27 cellular contexts compared by ENCODE assay signal in the genomic region with DNA sequence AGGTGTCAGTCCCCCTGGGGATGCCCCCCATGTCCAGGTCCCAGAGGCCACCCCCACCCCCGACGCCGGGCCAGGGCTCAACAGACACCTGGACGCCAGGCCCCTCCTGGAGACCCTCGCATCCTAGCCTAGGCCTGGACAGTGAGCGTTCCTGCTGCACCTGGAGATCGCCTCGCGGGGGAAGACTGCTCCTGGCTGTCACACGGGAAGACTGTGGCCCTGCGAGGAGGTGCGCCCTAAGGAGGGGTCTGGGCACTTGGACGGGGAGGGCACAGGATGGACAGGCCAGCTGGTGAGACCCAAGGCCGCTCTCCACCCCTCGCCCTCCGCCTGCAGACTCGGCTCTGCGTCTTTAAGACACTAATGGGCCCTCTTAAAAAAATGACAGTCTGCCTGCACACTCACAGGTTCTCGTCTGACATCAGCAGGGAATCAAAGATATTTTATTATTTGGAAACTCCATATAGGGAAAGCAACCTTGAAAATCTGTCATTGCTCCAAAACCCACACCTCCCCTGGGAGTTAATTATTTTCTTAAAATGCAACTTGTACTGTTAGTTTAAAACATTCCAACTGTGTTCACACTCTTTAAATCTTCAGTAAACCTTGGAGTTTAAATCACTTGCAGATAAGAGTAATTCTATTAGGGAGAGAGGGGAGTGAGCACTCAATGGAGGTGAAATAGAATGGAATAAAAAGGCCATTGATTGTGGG. TPM values are rescaled to one million over a fixed set of nuclear protein-coding genes. Genes with fewer than 3 reads are reported as not detected.
DNase-seq lines count a peak whose midpoint lies in the region; TF ChIP-seq lines count a peak whose summit lies in the region.
"Had no signal": no experiment of that assay in that cellular context is flagged by ENCODE, and none has a peak within 500 bp of the region (broad histone marks: within the 10 kb centered on the region; RNA-seq: fewer than 3 reads in every experiment).

No MANE protein-coding gene starts in this region.

- intact Hi-C loops in A673 (cut with micrococcal nuclease; ENCODE audit: unreplicated experiment) = no loop called here
- intact Hi-C loops in posterior vena cava (cut with DNase I) = no loop called here
- intact Hi-C loops in colonic mucosa (cut with DNase I) = no loop called here
- intact Hi-C loops in activated CD4-positive, alpha-beta memory T cell treated with anti-CD3 and anti-CD28 coated beads for 36 hours (cut with micrococcal nuclease) = no loop called here

- H3K9ac ChIP-seq in H9 (ENCODE audit: extremely low read depth, insufficient read length, low read length) (no peak overlapping the region), colonic mucosa (ENCODE audit: low read depth in 2 of 2, low read length in 2 of 2) (no peak overlapping the region)
- H3K9ac ChIP-seq: BLaER1 treated with 17β-estradiol and CSF1 and Interleukin-3, amounts not matched to agents 10 nM and 100 nM had no signal

- H2AK5ac ChIP-seq in H9 (ENCODE audit: insufficient read length, low read length) = no peak overlapping the region

- no peak overlapping the region for H2BK15ac ChIP-seq in H9 (ENCODE audit: low read depth, low read length)

- H3K79me2 ChIP-seq in H9 (ENCODE audit: insufficient read depth, low read length) = no peaks in the 10 kb centered on the region

- H3K4me3 Mint-ChIP-seq in H9 = no peak overlapping the region
- no peak overlapping the region for H3K4me3 Mint-ChIP-seq in activated CD4-positive, alpha-beta memory T cell treated with anti-CD3 and anti-CD28 coated beads for 36 hours
- H3K4me3 Mint-ChIP-seq: activated naive CD8-positive, alpha-beta T cell treated with anti-CD3 and anti-CD28 coated beads, Interleukin-2, amount 10 ng/mL, durations not matched to agents 7 days and 5 days had no signal

- no peak overlapping the region for H3K56ac ChIP-seq in H9 (ENCODE audit: insufficient read length, low read depth, low read length)

- H3K9me3 Mint-ChIP-seq in H9 = peaks cover 0 to 56% of the 10 kb centered on the region in 2 experiments; a peak in 3 of 5 replicates
- no peaks in the 10 kb centered on the region for H3K9me3 Mint-ChIP-seq in activated CD4-positive, alpha-beta memory T cell treated with anti-CD3 and anti-CD28 coated beads for 36 hours
- H3K9me3 Mint-ChIP-seq: activated naive CD8-positive, alpha-beta T cell treated with anti-CD3 and anti-CD28 coated beads, Interleukin-2, amount 10 ng/mL, durations not matched to agents 7 days and 5 days; activated T-helper 2 cell treated with anti-CD3 and anti-CD28 coated beads, Interferon-gamma antibody, Interleukin-2, Interleukin-4, amounts not matched to agents 10 μg/mL and 5 μg/mL and 100 μg/mL, durations not matched to agents 14 hours and 24 hours and 36 hours had no signal

- H3K4me2 ChIP-seq in H9 (ENCODE audit: insufficient read depth, insufficient read length, low read length) = no peak overlapping the region
- H3K4me2 ChIP-seq: BLaER1 treated with 17β-estradiol and CSF1 and Interleukin-3, amounts not matched to agents 10 nM and 100 nM had no signal

- H3K23me2 ChIP-seq in H9 (ENCODE audit: insufficient read length, low read depth, low read length, poor library complexity, severe bottlenecking) = no peaks in the 10 kb centered on the region

- no peak overlapping the region for H4K91ac ChIP-seq in H9 (ENCODE audit: insufficient read length, low read depth, low read length)

- H2AFZ ChIP-seq in H9 (ENCODE audit: low read length) = no peak overlapping the region

- H2BK12ac ChIP-seq in H9 (ENCODE audit: insufficient read length, low read depth, low read length) = no peak overlapping the region

- no peak overlapping the region for H2BK5ac ChIP-seq in H9 (ENCODE audit: insufficient read length, low read length)

- no peak overlapping the region for H3K23ac ChIP-seq in H9 (ENCODE audit: insufficient read length, low read depth, low read length)

- CTCF ChIA-PET in A673 (lab: Charles Lee) = no interaction called here
- CTCF ChIA-PET in activated CD4-positive, alpha-beta memory T cell treated with anti-CD3 and anti-CD28 coated beads for 36 hours (lab: Charles Lee) = no interaction called here

- H2BK20ac ChIP-seq in H9 (ENCODE audit: low read depth, low read length, poor library complexity, severe bottlenecking) = no peak overlapping the region

- no peaks in the 10 kb centered on the region for H3K27me3 ChIP-seq in A673 (replicated peaks; ENCODE audit: insufficient read depth, low read depth, low read length, poor library complexity)
- H3K27me3 ChIP-seq in H9 (ENCODE audit: insufficient read depth, low read length) = no peaks in the 10 kb centered on the region
- no peaks in the 10 kb centered on the region for H3K27me3 ChIP-seq in colonic mucosa

- H3K36me3 Mint-ChIP-seq in H9 (ENCODE audit: insufficient read depth in 1 of 3, low read depth in 3 of 3) = 0 out of 7 replicates have a peak, but pooled peaks cover 0 to 7% (median 0%) of the 10 kb centered on the region in 3 experiments
- H3K36me3 Mint-ChIP-seq in activated CD4-positive, alpha-beta memory T cell treated with anti-CD3 and anti-CD28 coated beads for 36 hours = no peaks in the 10 kb centered on the region
- H3K36me3 Mint-ChIP-seq: activated naive CD8-positive, alpha-beta T cell treated with anti-CD3 and anti-CD28 coated beads, Interleukin-2, amount 10 ng/mL, durations not matched to agents 7 days and 5 days had no signal

- no peak overlapping the region for H3T11ph ChIP-seq in H9 (ENCODE audit: low read length)

- H3K27ac ChIP-seq in A673 (ENCODE audit: low read depth, low read length, poor library complexity, severe bottlenecking) (no peak overlapping the region), H9 (ENCODE audit: insufficient read length, low read depth, low read length) (no peak overlapping the region), colonic mucosa (no peak overlapping the region)
- H3K27ac ChIP-seq: BLaER1 treated with 17β-estradiol and CSF1 and Interleukin-3, amounts not matched to agents 10 nM and 100 nM; dorsolateral prefrontal cortex; left ventricle myocardium inferior; skin epidermis had no signal

- no peak overlapping the region for H4K8ac ChIP-seq in H9 (replicated peaks; ENCODE audit: insufficient read length, low read depth, low read length)

- POLR2A ChIA-PET in A673 (lab: Charles Lee; ENCODE audit: low non-redundant PET) = no interaction called here
- POLR2A ChIA-PET in activated CD4-positive, alpha-beta memory T cell treated with anti-CD3 and anti-CD28 coated beads for 36 hours (lab: Charles Lee) = no interaction called here

- H3K9me3 ChIP-seq in A673 (ENCODE audit: low read depth, low read length, poor library complexity, severe bottlenecking) = no peaks in the 10 kb centered on the region
- peaks cover 79% of the 10 kb centered on the region for H3K9me3 ChIP-seq in H9 (ENCODE audit: control insufficient read depth, low read depth, low read length)
- no peaks in the 10 kb centered on the region for H3K9me3 ChIP-seq in colonic mucosa
- H3K9me3 ChIP-seq: BLaER1 treated with 17β-estradiol and CSF1 and Interleukin-3, amounts not matched to agents 10 nM and 100 nM; left ventricle myocardium inferior had no signal

- DNase-seq in A673 (ENCODE audit: low spot score) = peak; percentile 26
- DNase-seq in H9 = peak; percentile 10
- peak; percentile 1 for DNase-seq in fibroblast of mammary gland (ENCODE audit: low read depth)
- DNase-seq in posterior vena cava (ENCODE audit: low spot score) = peak; percentile 77
- DNase-seq in colonic mucosa = no peak
- DNase-seq in activated CD4-positive, alpha-beta memory T cell treated with anti-CD3 and anti-CD28 coated beads for 36 hours = no peak
- DNase-seq in GM20000 (ENCODE audit: low spot score) = no peak
- DNase-seq in NCI-H1694 (lab: John Stamatoyannopoulos, UW) = no peak
- DNase-seq: activated naive CD8-positive, alpha-beta T cell treated with anti-CD3 and anti-CD28 coated beads, Interleukin-2, amount 10 ng/mL, durations not matched to agents 7 days and 5 days; central memory CD4-positive, alpha-beta T cell; COR-L47; GOT3; hypothalamus; Karpas-422; NCI-H1436 treated with DMSO at 0.1 percent for 48 hours; NCI-H524; PC-3; SIG-M5; stimulated activated CD8-positive, alpha-beta memory T cell treated with anti-CD3 and anti-CD28 coated beads, Interleukin-4, amount 100 ng/mL, for 48 hours had no signal

- no peak overlapping the region for H3K14ac ChIP-seq in H9 (ENCODE audit: insufficient read depth, low read length)

- H3K36me3 ChIP-seq in A673 (ENCODE audit: insufficient read depth, low read length, poor library complexity, severe bottlenecking) (no peaks in the 10 kb centered on the region), colonic mucosa (no peaks in the 10 kb centered on the region)
- H3K36me3 ChIP-seq: BLaER1 treated with 17β-estradiol and CSF1 and Interleukin-3, amounts not matched to agents 10 nM and 100 nM; left ventricle myocardium inferior had no signal

- no peak overlapping the region for H3K27ac Mint-ChIP-seq in H9
- H3K27ac Mint-ChIP-seq in activated CD4-positive, alpha-beta memory T cell treated with anti-CD3 and anti-CD28 coated beads for 36 hours = no peak overlapping the region
- H3K27ac Mint-ChIP-seq: activated naive CD8-positive, alpha-beta T cell treated with anti-CD3 and anti-CD28 coated beads, Interleukin-2, amount 10 ng/mL, durations not matched to agents 7 days and 5 days; activated T-helper 2 cell treated with anti-CD3 and anti-CD28 coated beads, Interferon-gamma antibody, Interleukin-2, Interleukin-4, amounts not matched to agents 10 μg/mL and 5 μg/mL and 100 μg/mL, durations not matched to agents 14 hours and 24 hours and 36 hours had no signal

- no peaks in the 10 kb centered on the region for H4K20me1 ChIP-seq in H9 (ENCODE audit: control insufficient read depth, insufficient read depth, insufficient read length)

- H3K4me1 Mint-ChIP-seq in H9 = no peaks in the 10 kb centered on the region
- H3K4me1 Mint-ChIP-seq in activated CD4-positive, alpha-beta memory T cell treated with anti-CD3 and anti-CD28 coated beads for 36 hours (ENCODE audit: low read depth) = peaks cover 2% of the 10 kb centered on the region

- TF ChIP-seq CTCF in A673 (conservative IDR thresholded peaks at IDR 0.05; ENCODE audit: low read depth, low read length) = no peak
- no peak for TF ChIP-seq CTCF in H9 (conservative IDR thresholded peaks at IDR 0.05)
- TF ChIP-seq CTCF in fibroblast of mammary gland (conservative IDR thresholded peaks at IDR 0.05; ENCODE audit: control insufficient read depth, insufficient read depth, low read depth, low read length) = no peak
- TF ChIP-seq CTCF in colonic mucosa (IDR thresholded peaks at IDR 0.05) = no peak
- no peak for TF ChIP-seq CTCF in GM20000 (IDR thresholded peaks at IDR 0.05; ENCODE audit: extremely low read depth, missing control alignments)

- no peaks in the 10 kb centered on the region for H3K79me1 ChIP-seq in H9 (ENCODE audit: insufficient read depth, low read depth, low read length, poor library complexity, severe bottlenecking)

- no peaks in the 10 kb centered on the region for H3K4me1 ChIP-seq in A673 (ENCODE audit: insufficient read depth, low read length, poor library complexity, severe bottlenecking)
- no peaks in the 10 kb centered on the region for H3K4me1 ChIP-seq in H9 (ENCODE audit: insufficient read depth, low read length)
- no peaks in the 10 kb centered on the region for H3K4me1 ChIP-seq in colonic mucosa

- H3K4me3 ChIP-seq in A673 (ENCODE audit: low read depth, low read length, poor library complexity, severe bottlenecking) = no peak overlapping the region
- H3K4me3 ChIP-seq in fibroblast of mammary gland (ENCODE audit: control insufficient read depth, low read depth, low read length) = no peak overlapping the region
- no peak overlapping the region for H3K4me3 ChIP-seq in colonic mucosa
- H3K4me3 ChIP-seq: BLaER1 treated with 17β-estradiol and CSF1 and Interleukin-3, amounts not matched to agents 10 nM and 100 nM; dorsolateral prefrontal cortex; left ventricle myocardium inferior; skin epidermis had no signal

- H4K5ac ChIP-seq in H9 (ENCODE audit: insufficient read length, low read depth, low read length) = no peak overlapping the region

- H3K27me3 Mint-ChIP-seq in H9 (ENCODE audit: low read depth) = no peaks in the 10 kb centered on the region; the same call in none of the 2 replicates
- H3K27me3 Mint-ChIP-seq in activated CD4-positive, alpha-beta memory T cell treated with anti-CD3 and anti-CD28 coated beads for 36 hours = peaks cover 2% of the 10 kb centered on the region

- no CpG with 5 or more reads among the region's 19 CpGs for WGBS in H9 (ENCODE audit: extremely low coverage, insufficient read length, low lambda C conversion rate)

- no peak overlapping the region for H3K18ac ChIP-seq in H9 (ENCODE audit: insufficient read length, low read depth, low read length)

- H3K4ac ChIP-seq in H9 (ENCODE audit: low read depth, low read length) = no peak overlapping the region

- BruUV-seq in A673 (replicated peaks; lab: Mats Ljungman, UMichigan) = no TSS peak

- no peak overlapping the region for H2BK120ac ChIP-seq in H9 (ENCODE audit: low read depth, low read length, poor library complexity, severe bottlenecking)

RNA-seq across cellular contexts. Expression of gene ACTRT2, which starts 45.6 kb away (rescaled TPM):
- total RNA-seq in A673 (2021) = not detected in 2 replicates
- total RNA-seq in H9 (2021) = not detected in 2 replicates
- not detected for total RNA-seq in posterior vena cava
- not detected for total RNA-seq in colonic mucosa
- not detected for total RNA-seq in activated CD4-positive, alpha-beta memory T cell treated with anti-CD3 and anti-CD28 coated beads for 36 hours
- total RNA-seq: activated naive CD8-positive, alpha-beta T cell treated with anti-CD3 and anti-CD28 coated beads, Interleukin-2, amount 10 ng/mL, durations not matched to agents 7 days and 5 days; activated T-helper 2 cell treated with anti-CD3 and anti-CD28 coated beads, Interferon-gamma antibody, Interleukin-2, Interleukin-4, amounts not matched to agents 10 μg/mL and 5 μg/mL and 100 μg/mL, durations not matched to agents 14 hours and 24 hours and 36 hours; astrocyte; HepG2; left ventricle myocardium inferior; PC-3; ureter had no signal

Comparison
In these comparisons a context has a peak if more than half of its experiments do, and no peak if none do; other contexts are left out.
1. DNase-seq: peak in A673 (single experiment), H9 (single experiment), fibroblast of mammary gland (single experiment) and posterior vena cava (single experiment); none in colonic mucosa (single experiment), activated CD4-positive, alpha-beta memory T cell treated with anti-CD3 and anti-CD28 coated beads for 36 hours (single experiment), GM20000 (single experiment) and NCI-H1694 (single experiment).